In genomic region chr3:64225695-64226499, GRCh38 we compare ENCODE assay signal across 10 cellular contexts. TPM values are rescaled to one million over a fixed set of nuclear protein-coding genes. Genes with fewer than 3 reads are reported as not detected.
A peak's percentile ranks its signal among the peaks of the same experiment; 100 is the strongest.
DNase-seq lines count a peak whose midpoint lies in the region; ATAC-seq and TF ChIP-seq lines count a peak whose summit lies in the region.
"Had no signal": no experiment of that assay in that cellular context is flagged by ENCODE, and none has a peak within 500 bp of the region (broad histone marks: within the 10 kb centered on the region; RNA-seq: fewer than 3 reads in every experiment).

No MANE protein-coding gene starts in this region.

- H2AFZ ChIP-seq in OCI-LY7 (ENCODE audit: low read length) = peak overlapping the region; percentile 99

- peak overlapping the region; percentile 39 for H3K27ac ChIP-seq in OCI-LY7 (ENCODE audit: low read depth, low read length, poor library complexity, severe bottlenecking)
- H3K27ac ChIP-seq in subcutaneous abdominal adipose tissue (ENCODE audit: low read depth, low read length) = peak overlapping the region; percentile 95
- H3K27ac ChIP-seq: VCaP had no signal

- POLR2A ChIA-PET in OCI-LY7 (lab: Charles Lee) = interaction anchor here (0.7 to 2.3 kb wide), 7 partner anchors 9 to 195 kb away, joined by 3 to 13 read pairs (median 4); no protein-coding TSS in a partner anchor

- TF ChIP-seq CTCF in OCI-LY7 (conservative IDR thresholded peaks at IDR 0.05; ENCODE audit: low read length) = 0 out of 2 replicates have a peak, but pooled peaks have one; percentile 14
- TF ChIP-seq CTCF in glutamatergic neuron (IDR thresholded peaks at IDR 0.05; ENCODE audit: partially characterized antibody, unreplicated experiment) = peak; percentile 21

- no peaks in the 10 kb centered on the region for H4K20me1 ChIP-seq in OCI-LY7 (ENCODE audit: insufficient read depth, low read length)

- no peaks in the 10 kb centered on the region for H3K27me3 ChIP-seq in subcutaneous abdominal adipose tissue (ENCODE audit: control insufficient read depth in 5 of 5, insufficient read depth in 4 of 5, low read length in 5 of 5)

- no peaks in the 10 kb centered on the region for H3K36me3 Mint-ChIP-seq in glutamatergic neuron (ENCODE audit: unreplicated experiment)
- no peaks in the 10 kb centered on the region for H3K36me3 Mint-ChIP-seq in T-helper 2 cell treated with Interferon-gamma antibody and Interleukin-4, amounts not matched to agents 5 μg/mL and 100 μg/mL, for 36 hours (ENCODE audit: low read depth)

- ATAC-seq in GM19395 (IDR thresholded peaks at IDR 0.05; ENCODE audit: unreplicated experiment) = peak; percentile 44
- no peak for ATAC-seq in HG03025 (IDR thresholded peaks at IDR 0.05; ENCODE audit: low FRiP score, unreplicated experiment)

- CTCF ChIA-PET in OCI-LY7 (lab: Charles Lee; ENCODE audit: unreplicated experiment) = interaction anchor here (0.6 to 1.5 kb wide), 3 partner anchors 9 to 256 kb away, joined by 3 to 5 read pairs (median 3); no protein-coding TSS in a partner anchor

- H3K4me3 ChIP-seq in OCI-LY7 (ENCODE audit: low read depth, low read length, poor library complexity, severe bottlenecking) = peak overlapping the region; percentile 75
- peak overlapping the region; percentile 42 to 74 (median 62) for H3K4me3 ChIP-seq in subcutaneous abdominal adipose tissue (ENCODE audit: low read depth in 1 of 5, low read length in 5 of 5)

- peak overlapping the region; percentile 98 for H3K4me2 ChIP-seq in OCI-LY7 (ENCODE audit: low read length)

- DNase-seq in OCI-LY7 (ENCODE audit: low spot score) (no peak), glutamatergic neuron (no peak), NCI-H2196 treated with DMSO at 0.1 percent for 48 hours (lab: John Stamatoyannopoulos, UW; ENCODE audit: unreplicated experiment) (no peak)
- DNase-seq in activated CD4-positive, alpha-beta T cell treated with anti-CD3 and anti-CD28 coated beads, Interleukin-2, amount 50 U/mL, for 4 hours = no peak
- no peak for DNase-seq in T-helper 2 cell treated with Interferon-gamma antibody and Interleukin-4, amounts not matched to agents 5 μg/mL and 100 μg/mL, for 36 hours (ENCODE audit: low spot score)
- DNase-seq: KBM-7 had no signal

- peaks cover 5% of the 10 kb centered on the region for H3K27me3 Mint-ChIP-seq in glutamatergic neuron (ENCODE audit: unreplicated experiment)
- peaks cover 2% of the 10 kb centered on the region for H3K27me3 Mint-ChIP-seq in T-helper 2 cell treated with Interferon-gamma antibody and Interleukin-4, amounts not matched to agents 5 μg/mL and 100 μg/mL, for 36 hours (ENCODE audit: low read depth)

- H3K9me3 Mint-ChIP-seq in glutamatergic neuron (ENCODE audit: unreplicated experiment) = peaks cover 2% of the 10 kb centered on the region
- H3K9me3 Mint-ChIP-seq in T-helper 2 cell treated with Interferon-gamma antibody and Interleukin-4, amounts not matched to agents 5 μg/mL and 100 μg/mL, for 36 hours = no peaks in the 10 kb centered on the region

- peak overlapping the region; percentile 92 for H3K4me3 Mint-ChIP-seq in glutamatergic neuron (ENCODE audit: unreplicated experiment)
- H3K4me3 Mint-ChIP-seq in T-helper 2 cell treated with Interferon-gamma antibody and Interleukin-4, amounts not matched to agents 5 μg/mL and 100 μg/mL, for 36 hours = no peak overlapping the region

- H3K9ac ChIP-seq in subcutaneous abdominal adipose tissue (ENCODE audit: low read length in 5 of 5) = peak overlapping the region in 3 of 5 donors; percentile 31 to 75 (median 40)

- peaks cover 34% of the 10 kb centered on the region for H3K4me1 ChIP-seq in OCI-LY7 (ENCODE audit: insufficient read depth, low read length, poor library complexity, severe bottlenecking)
- H3K4me1 ChIP-seq in subcutaneous abdominal adipose tissue (ENCODE audit: control insufficient read depth in 5 of 5, insufficient read depth in 5 of 5, low read length in 5 of 5) = peaks cover 10 to 64% (median 61%) of the 10 kb centered on the region in 5 donors

- peaks cover 49% of the 10 kb centered on the region for H3K4me1 Mint-ChIP-seq in glutamatergic neuron (ENCODE audit: low read depth, unreplicated experiment)
- peaks cover 1% of the 10 kb centered on the region for H3K4me1 Mint-ChIP-seq in T-helper 2 cell treated with Interferon-gamma antibody and Interleukin-4, amounts not matched to agents 5 μg/mL and 100 μg/mL, for 36 hours (ENCODE audit: low read depth)

- no peaks in the 10 kb centered on the region for H3K9me3 ChIP-seq in OCI-LY7 (ENCODE audit: low read length)
- H3K9me3 ChIP-seq in subcutaneous abdominal adipose tissue (ENCODE audit: control insufficient read depth in 5 of 5, low read length in 5 of 5) = no peaks in the 10 kb centered on the region

- no TSS peak for BruUV-seq in OCI-LY7 (replicated peaks; lab: Mats Ljungman, UMichigan)

- H3K36me3 ChIP-seq in OCI-LY7 (ENCODE audit: insufficient read depth, low read length) (no peaks in the 10 kb centered on the region), subcutaneous abdominal adipose tissue (ENCODE audit: control insufficient read depth in 5 of 5, insufficient read depth in 5 of 5, low read length in 5 of 5) (no peaks in the 10 kb centered on the region)

- no peaks in the 10 kb centered on the region for H3K9me2 ChIP-seq in OCI-LY7 (ENCODE audit: insufficient read depth, low read length)

- H3K27ac Mint-ChIP-seq in glutamatergic neuron (ENCODE audit: unreplicated experiment) = peak overlapping the region; percentile 98
- H3K27ac Mint-ChIP-seq in T-helper 2 cell treated with Interferon-gamma antibody and Interleukin-4, amounts not matched to agents 5 μg/mL and 100 μg/mL, for 36 hours = no peak overlapping the region

- no peaks in the 10 kb centered on the region; the same call in 1 of the 2 replicates for H3K79me2 ChIP-seq in OCI-LY7 (ENCODE audit: insufficient read depth, low read depth, low read length)

- intact Hi-C loops in OCI-LY7 (cut with micrococcal nuclease; ENCODE audit: unreplicated experiment) = loop anchor here (2.0 kb wide), 1 partner anchor 203 kb away; the partner anchor contains the start of gene PSMD6

RNA-seq across cellular contexts. Expression of gene PRICKLE2, which starts 0.6 kb away (rescaled TPM):
- total RNA-seq in OCI-LY7 (2014; rRNA removed; shearing (Covaris generic)) = 1.3 and 2.0 TPM in 2 replicates
- total RNA-seq in OCI-LY7 (2022) (2.3 and 3.9 TPM in 2 replicates), glutamatergic neuron (ENCODE audit: unreplicated experiment) (18.9 TPM)
